ENCODE assay signal across 1 cellular context in the genomic region with DNA sequence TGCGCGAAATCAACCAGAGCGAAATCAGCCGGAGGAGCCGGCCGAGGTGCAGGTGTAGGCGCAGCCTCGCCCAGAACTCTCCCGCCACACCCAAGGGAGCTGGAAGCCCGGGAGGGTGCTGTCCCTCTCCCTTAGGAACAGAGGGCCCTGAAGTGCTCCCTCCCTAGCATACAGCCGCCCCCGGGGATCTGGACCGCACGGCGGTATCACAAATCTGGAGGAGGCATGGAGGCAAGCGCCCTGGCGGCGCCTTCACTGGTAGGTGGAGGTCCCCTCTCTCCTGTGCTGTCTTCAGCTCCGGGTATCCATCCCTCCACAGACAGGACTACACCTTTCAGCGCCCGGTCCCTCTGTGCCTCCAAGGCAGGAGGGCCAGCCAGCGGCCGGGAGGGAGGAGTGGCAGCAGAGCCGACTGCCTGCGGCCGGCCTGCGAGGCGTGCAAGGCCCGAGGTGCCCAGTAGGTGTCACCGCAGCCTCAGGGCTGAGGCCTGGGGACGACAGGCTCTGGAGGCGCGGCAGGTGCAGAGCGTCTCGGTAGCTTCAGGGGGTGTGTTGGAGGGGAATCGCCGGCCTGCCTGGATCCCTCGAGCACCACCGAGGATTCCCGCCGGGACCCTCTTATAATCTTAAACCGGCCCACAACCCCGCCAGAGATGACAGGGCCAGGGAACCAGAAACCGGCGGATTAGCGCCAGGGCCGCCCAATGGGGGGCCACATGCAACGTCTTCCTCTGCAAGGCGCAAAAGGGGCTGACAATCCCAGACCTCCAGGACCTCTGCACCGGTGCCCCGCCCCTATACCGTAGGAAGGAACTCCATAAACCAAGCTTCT.
A peak's percentile ranks its signal among the peaks of the same experiment; 100 is the strongest.
TF ChIP-seq lines count a peak whose summit lies in the region.

No MANE protein-coding gene starts in this region.

TF ChIP-seq in HepG2, 621 proteins besides CTCF, POLR2A, EP300 and RAD21 (continued from another document and continues in another):
- TF ChIP-seq, protein P1, sequence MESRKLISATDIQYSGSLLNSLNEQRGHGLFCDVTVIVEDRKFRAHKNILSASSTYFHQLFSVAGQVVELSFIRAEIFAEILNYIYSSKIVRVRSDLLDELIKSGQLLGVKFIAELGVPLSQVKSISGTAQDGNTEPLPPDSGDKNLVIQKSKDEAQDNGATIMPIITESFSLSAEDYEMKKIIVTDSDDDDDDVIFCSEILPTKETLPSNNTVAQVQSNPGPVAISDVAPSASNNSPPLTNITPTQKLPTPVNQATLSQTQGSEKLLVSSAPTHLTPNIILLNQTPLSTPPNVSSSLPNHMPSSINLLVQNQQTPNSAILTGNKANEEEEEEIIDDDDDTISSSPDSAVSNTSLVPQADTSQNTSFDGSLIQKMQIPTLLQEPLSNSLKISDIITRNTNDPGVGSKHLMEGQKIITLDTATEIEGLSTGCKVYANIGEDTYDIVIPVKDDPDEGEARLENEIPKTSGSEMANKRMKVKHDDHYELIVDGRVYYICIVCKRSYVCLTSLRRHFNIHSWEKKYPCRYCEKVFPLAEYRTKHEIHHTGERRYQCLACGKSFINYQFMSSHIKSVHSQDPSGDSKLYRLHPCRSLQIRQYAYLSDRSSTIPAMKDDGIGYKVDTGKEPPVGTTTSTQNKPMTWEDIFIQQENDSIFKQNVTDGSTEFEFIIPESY (CRISPR knock-in tag; IDR thresholded peaks at IDR 0.05), result peak; percentile 87
- TF ChIP-seq ZMYM4 (CRISPR knock-in tag; IDR thresholded peaks at IDR 0.05), result no peak
- no peak for TF ChIP-seq ZNF558 (CRISPR knock-in tag; IDR thresholded peaks at IDR 0.05; ENCODE audit: borderline replicate concordance)
- no peak for TF ChIP-seq SNAPC2 (CRISPR knock-in tag; IDR thresholded peaks at IDR 0.05)
- TF ChIP-seq SNAI1 (CRISPR knock-in tag; IDR thresholded peaks at IDR 0.05; ENCODE audit: borderline replicate concordance), result peak; percentile 78; the same call in 1 of the 2 replicates
- peak; percentile 75; the same call in 1 of the 2 replicates for TF ChIP-seq MYNN (CRISPR knock-in tag; IDR thresholded peaks at IDR 0.05; ENCODE audit: low read depth)
- TF ChIP-seq ZNF180 (CRISPR knock-in tag; IDR thresholded peaks at IDR 0.05; ENCODE audit: borderline replicate concordance, low read depth), result 0 out of 2 replicates have a peak, but pooled peaks have one; percentile 43
- TF ChIP-seq ZNF124 (CRISPR knock-in tag; IDR thresholded peaks at IDR 0.05), result peak; percentile 93; the same call in 1 of the 2 replicates
- TF ChIP-seq MATR3 (CRISPR knock-in tag; IDR thresholded peaks at IDR 0.05), result no peak
- TF ChIP-seq, protein P2, sequence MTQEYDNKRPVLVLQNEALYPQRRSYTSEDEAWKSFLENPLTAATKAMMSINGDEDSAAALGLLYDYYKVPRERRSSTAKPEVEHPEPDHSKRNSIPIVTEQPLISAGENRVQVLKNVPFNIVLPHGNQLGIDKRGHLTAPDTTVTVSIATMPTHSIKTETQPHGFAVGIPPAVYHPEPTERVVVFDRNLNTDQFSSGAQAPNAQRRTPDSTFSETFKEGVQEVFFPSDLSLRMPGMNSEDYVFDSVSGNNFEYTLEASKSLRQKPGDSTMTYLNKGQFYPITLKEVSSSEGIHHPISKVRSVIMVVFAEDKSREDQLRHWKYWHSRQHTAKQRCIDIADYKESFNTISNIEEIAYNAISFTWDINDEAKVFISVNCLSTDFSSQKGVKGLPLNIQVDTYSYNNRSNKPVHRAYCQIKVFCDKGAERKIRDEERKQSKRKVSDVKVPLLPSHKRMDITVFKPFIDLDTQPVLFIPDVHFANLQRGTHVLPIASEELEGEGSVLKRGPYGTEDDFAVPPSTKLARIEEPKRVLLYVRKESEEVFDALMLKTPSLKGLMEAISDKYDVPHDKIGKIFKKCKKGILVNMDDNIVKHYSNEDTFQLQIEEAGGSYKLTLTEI (CRISPR knock-in tag; conservative IDR thresholded peaks at IDR 0.05), result no peak
- no peak for TF ChIP-seq PHB2 (IDR thresholded peaks at IDR 0.05; ENCODE audit: partially characterized antibody)
- TF ChIP-seq, protein P3, sequence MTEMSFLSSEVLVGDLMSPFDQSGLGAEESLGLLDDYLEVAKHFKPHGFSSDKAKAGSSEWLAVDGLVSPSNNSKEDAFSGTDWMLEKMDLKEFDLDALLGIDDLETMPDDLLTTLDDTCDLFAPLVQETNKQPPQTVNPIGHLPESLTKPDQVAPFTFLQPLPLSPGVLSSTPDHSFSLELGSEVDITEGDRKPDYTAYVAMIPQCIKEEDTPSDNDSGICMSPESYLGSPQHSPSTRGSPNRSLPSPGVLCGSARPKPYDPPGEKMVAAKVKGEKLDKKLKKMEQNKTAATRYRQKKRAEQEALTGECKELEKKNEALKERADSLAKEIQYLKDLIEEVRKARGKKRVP (CRISPR knock-in tag; IDR thresholded peaks at IDR 0.05), result no peak
- TF ChIP-seq, protein P4, sequence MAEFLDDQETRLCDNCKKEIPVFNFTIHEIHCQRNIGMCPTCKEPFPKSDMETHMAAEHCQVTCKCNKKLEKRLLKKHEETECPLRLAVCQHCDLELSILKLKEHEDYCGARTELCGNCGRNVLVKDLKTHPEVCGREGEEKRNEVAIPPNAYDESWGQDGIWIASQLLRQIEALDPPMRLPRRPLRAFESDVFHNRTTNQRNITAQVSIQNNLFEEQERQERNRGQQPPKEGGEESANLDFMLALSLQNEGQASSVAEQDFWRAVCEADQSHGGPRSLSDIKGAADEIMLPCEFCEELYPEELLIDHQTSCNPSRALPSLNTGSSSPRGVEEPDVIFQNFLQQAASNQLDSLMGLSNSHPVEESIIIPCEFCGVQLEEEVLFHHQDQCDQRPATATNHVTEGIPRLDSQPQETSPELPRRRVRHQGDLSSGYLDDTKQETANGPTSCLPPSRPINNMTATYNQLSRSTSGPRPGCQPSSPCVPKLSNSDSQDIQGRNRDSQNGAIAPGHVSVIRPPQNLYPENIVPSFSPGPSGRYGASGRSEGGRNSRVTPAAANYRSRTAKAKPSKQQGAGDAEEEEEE (CRISPR knock-in tag; IDR thresholded peaks at IDR 0.05; ENCODE audit: borderline replicate concordance), result no peak
- TF ChIP-seq BCL6 (CRISPR knock-in tag; IDR thresholded peaks at IDR 0.05), result peak; percentile 82
- no peak for TF ChIP-seq SYNCRIP (IDR thresholded peaks at IDR 0.05; ENCODE audit: insufficient read depth, low read depth, low read length)
- TF ChIP-seq HNRNPH1 (optimal IDR thresholded peaks at IDR 0.05; ENCODE audit: low read depth, low read length), result no peak
- TF ChIP-seq, protein P5, sequence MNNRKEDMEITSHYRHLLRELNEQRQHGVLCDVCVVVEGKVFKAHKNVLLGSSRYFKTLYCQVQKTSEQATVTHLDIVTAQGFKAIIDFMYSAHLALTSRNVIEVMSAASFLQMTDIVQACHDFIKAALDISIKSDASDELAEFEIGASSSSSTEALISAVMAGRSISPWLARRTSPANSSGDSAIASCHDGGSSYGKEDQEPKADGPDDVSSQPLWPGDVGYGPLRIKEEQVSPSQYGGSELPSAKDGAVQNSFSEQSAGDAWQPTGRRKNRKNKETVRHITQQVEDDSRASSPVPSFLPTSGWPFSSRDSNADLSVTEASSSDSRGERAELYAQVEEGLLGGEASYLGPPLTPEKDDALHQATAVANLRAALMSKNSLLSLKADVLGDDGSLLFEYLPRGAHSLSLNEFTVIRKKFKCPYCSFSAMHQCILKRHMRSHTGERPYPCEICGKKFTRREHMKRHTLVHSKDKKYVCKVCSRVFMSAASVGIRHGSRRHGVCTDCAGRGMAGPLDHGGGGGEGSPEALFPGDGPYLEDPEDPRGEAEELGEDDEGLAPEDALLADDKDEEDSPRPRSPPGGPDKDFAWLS (CRISPR knock-in tag; IDR thresholded peaks at IDR 0.05; ENCODE audit: borderline replicate concordance), result no peak
- TF ChIP-seq ZNF34 (CRISPR knock-in tag; IDR thresholded peaks at IDR 0.05; ENCODE audit: borderline replicate concordance), result no peak
- TF ChIP-seq BRCA1 (CRISPR knock-in tag; IDR thresholded peaks at IDR 0.05), result no peak
- TF ChIP-seq MAFG (CRISPR knock-in tag; IDR thresholded peaks at IDR 0.05), result no peak
- TF ChIP-seq ZNF3 (CRISPR knock-in tag; IDR thresholded peaks at IDR 0.05), result no peak
- TF ChIP-seq ZSCAN20 (CRISPR knock-in tag; IDR thresholded peaks at IDR 0.05; ENCODE audit: borderline replicate concordance), result no peak
- no peak for TF ChIP-seq ZNF782 (CRISPR knock-in tag; IDR thresholded peaks at IDR 0.05; ENCODE audit: borderline replicate concordance)
- TF ChIP-seq ZNF550 (CRISPR knock-in tag; IDR thresholded peaks at IDR 0.05; ENCODE audit: borderline replicate concordance), result no peak
- peak; percentile 91; the same call in 1 of the 2 replicates for TF ChIP-seq ZNF567 (CRISPR knock-in tag; IDR thresholded peaks at IDR 0.05; ENCODE audit: borderline replicate concordance)
- no peak for TF ChIP-seq NFYB (CRISPR knock-in tag; IDR thresholded peaks at IDR 0.05)
- no peak for TF ChIP-seq ZNF501 (CRISPR knock-in tag; IDR thresholded peaks at IDR 0.05)
- TF ChIP-seq SKI (IDR thresholded peaks at IDR 0.05; ENCODE audit: partially characterized antibody), result peak; percentile 16
- TF ChIP-seq, protein P6, sequence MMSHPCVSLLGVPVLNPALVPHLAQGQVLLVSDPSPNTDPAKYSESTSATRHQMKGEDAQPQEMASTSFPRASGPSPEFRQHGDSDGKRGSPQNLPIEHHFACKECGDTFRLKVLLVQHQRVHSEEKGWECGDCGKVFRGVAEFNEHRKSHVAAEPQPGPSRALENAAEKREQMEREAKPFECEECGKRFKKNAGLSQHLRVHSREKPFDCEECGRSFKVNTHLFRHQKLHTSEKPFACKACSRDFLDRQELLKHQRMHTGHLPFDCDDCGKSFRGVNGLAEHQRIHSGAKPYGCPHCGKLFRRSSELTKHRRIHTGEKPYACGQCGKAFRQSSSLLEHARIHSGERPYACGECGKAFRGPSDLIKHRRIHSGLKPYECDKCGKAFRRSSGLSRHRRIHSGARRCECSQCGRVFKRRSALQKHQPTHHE (CRISPR knock-in tag; IDR thresholded peaks at IDR 0.05; ENCODE audit: borderline replicate concordance), result no peak
- TF ChIP-seq ATAD3A (CRISPR knock-in tag; IDR thresholded peaks at IDR 0.05), result no peak
- TF ChIP-seq KAT7 (CRISPR knock-in tag; IDR thresholded peaks at IDR 0.05; ENCODE audit: borderline replicate concordance), result no peak
- no peak; the same call in 1 of the 2 replicates for TF ChIP-seq ATF7-NPFF (CRISPR knock-in tag; IDR thresholded peaks at IDR 0.05; ENCODE audit: low read depth)
- no peak for TF ChIP-seq ASH2L (IDR thresholded peaks at IDR 0.05; ENCODE audit: insufficient read length, low read depth, low read length)
- TF ChIP-seq ZNF33B (CRISPR knock-in tag; IDR thresholded peaks at IDR 0.05), result peak; percentile 73; the same call in 1 of the 2 replicates
- TF ChIP-seq ZNF788 (CRISPR knock-in tag; IDR thresholded peaks at IDR 0.05; ENCODE audit: borderline replicate concordance), result peak; percentile 78; the same call in 1 of the 2 replicates
- peak; percentile 12; the same call in 1 of the 2 replicates for TF ChIP-seq FOXJ3 (CRISPR knock-in tag; IDR thresholded peaks at IDR 0.05; ENCODE audit: borderline replicate concordance)
- TF ChIP-seq AGO2 (optimal IDR thresholded peaks at IDR 0.05; ENCODE audit: low read depth, low read length), result peak; percentile 29
- peak; percentile 73; the same call in 1 of the 2 replicates for TF ChIP-seq ZSCAN21 (CRISPR knock-in tag; IDR thresholded peaks at IDR 0.05; ENCODE audit: borderline replicate concordance)
- TF ChIP-seq TOPORS (CRISPR knock-in tag; IDR thresholded peaks at IDR 0.05), result peak; percentile 82; the same call in 1 of the 2 replicates
- TF ChIP-seq, protein P7, sequence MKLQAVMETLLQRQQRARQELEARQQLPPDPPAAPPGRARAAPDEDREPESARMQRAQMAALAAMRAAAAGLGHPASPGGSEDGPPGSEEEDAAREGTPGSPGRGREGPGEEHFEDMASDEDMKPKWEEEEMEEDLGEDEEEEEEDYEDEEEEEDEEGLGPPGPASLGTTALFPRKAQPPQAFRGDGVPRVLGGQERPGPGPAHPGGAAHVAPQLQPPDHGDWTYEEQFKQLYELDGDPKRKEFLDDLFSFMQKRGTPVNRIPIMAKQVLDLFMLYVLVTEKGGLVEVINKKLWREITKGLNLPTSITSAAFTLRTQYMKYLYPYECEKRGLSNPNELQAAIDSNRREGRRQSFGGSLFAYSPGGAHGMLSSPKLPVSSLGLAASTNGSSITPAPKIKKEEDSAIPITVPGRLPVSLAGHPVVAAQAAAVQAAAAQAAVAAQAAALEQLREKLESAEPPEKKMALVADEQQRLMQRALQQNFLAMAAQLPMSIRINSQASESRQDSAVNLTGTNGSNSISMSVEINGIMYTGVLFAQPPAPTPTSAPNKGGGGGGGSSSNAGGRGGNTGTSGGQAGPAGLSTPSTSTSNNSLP (IDR thresholded peaks at IDR 0.05; ENCODE audit: low read depth, low read length), result no peak
- TF ChIP-seq NCOA1 (CRISPR knock-in tag; IDR thresholded peaks at IDR 0.05), result no peak
- no peak for TF ChIP-seq MAFK (conservative IDR thresholded peaks at IDR 0.05 in 1 of 2, IDR thresholded peaks at IDR 0.05 in 1 of 2; ENCODE audit: low read length in 2 of 2)
- TF ChIP-seq ZNF205 (CRISPR knock-in tag; IDR thresholded peaks at IDR 0.05), result peak; percentile 77
- TF ChIP-seq, protein P8, sequence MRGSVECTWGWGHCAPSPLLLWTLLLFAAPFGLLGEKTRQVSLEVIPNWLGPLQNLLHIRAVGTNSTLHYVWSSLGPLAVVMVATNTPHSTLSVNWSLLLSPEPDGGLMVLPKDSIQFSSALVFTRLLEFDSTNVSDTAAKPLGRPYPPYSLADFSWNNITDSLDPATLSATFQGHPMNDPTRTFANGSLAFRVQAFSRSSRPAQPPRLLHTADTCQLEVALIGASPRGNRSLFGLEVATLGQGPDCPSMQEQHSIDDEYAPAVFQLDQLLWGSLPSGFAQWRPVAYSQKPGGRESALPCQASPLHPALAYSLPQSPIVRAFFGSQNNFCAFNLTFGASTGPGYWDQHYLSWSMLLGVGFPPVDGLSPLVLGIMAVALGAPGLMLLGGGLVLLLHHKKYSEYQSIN (CRISPR knock-in tag; IDR thresholded peaks at IDR 0.05; ENCODE audit: borderline replicate concordance), result no peak
- no peak for TF ChIP-seq ZNF607 (CRISPR knock-in tag; IDR thresholded peaks at IDR 0.05; ENCODE audit: borderline replicate concordance)
- TF ChIP-seq SRY (CRISPR knock-in tag; IDR thresholded peaks at IDR 0.05), result no peak
- TF ChIP-seq, protein P9, sequence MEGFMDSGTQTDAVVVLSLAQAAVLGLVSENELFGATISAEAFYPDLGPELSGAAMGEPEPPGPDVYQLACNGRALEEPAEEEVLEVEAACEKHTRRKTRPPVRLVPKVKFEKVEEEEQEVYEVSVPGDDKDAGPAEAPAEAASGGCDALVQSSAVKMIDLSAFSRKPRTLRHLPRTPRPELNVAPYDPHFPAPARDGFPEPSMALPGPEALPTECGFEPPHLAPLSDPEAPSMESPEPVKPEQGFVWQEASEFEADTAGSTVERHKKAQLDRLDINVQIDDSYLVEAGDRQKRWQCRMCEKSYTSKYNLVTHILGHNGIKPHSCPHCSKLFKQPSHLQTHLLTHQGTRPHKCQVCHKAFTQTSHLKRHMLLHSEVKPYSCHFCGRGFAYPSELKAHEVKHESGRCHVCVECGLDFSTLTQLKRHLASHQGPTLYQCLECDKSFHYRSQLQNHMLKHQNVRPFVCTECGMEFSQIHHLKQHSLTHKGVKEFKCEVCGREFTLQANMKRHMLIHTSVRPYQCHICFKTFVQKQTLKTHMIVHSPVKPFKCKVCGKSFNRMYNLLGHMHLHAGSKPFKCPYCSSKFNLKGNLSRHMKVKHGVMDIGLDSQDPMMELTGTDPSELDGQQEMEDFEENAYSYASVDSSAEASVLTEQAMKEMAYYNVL (CRISPR knock-in tag; IDR thresholded peaks at IDR 0.05; ENCODE audit: borderline replicate concordance), result no peak
